ENCODE assay signal across 11 cellular contexts in the genomic region with DNA sequence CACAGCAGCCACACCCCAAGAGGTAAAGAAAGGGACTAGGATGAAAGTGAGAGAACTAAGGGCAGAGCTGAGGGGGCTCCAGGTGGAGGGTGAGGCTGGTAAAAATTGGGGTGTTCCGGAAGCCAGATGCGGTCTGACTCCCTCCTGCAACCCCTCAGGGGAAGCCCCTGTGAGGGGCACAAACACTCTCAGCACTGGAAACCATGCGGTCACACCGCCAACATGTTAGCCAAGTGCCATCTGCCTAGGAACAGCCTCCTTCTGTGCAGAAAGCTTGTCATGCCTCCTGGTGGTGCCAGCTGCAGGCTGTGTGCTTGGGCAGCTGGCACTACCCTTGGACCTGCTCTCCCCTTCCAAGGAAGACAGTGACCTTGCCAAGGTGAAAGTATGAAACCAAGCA.
"Had no signal": no experiment of that assay in that cellular context is flagged by ENCODE, and none has a peak within 500 bp of the region (broad histone marks: within the 10 kb centered on the region; RNA-seq: fewer than 3 reads in every experiment).

No MANE protein-coding gene starts in this region.

- H3K4me3 Mint-ChIP-seq: activated naive CD8-positive, alpha-beta T cell treated with anti-CD3 and anti-CD28 coated beads for 36 hours; naive thymus-derived CD4-positive, alpha-beta T cell; type B pancreatic cell had no signal

- DNase-seq: activated gamma-delta T cell treated with Interleukin-2 at 50 U/mL for 16 hours; activated naive CD8-positive, alpha-beta T cell treated with anti-CD3 and anti-CD28 coated beads for 36 hours; activated T-cell treated with anti-CD3 and anti-CD28 coated beads, Interleukin-2, amount 50 U/mL, for 1 hour; dermis blood vessel endothelial cell; naive thymus-derived CD4-positive, alpha-beta T cell; occipital lobe; psoas muscle; stimulated activated CD4-positive, alpha-beta T cell treated with anti-CD3 and anti-CD28 coated beads, Interleukin-2, amount 100 ng/mL, for 24 hours; stimulated activated naive CD4-positive, alpha-beta T cell; T-helper 2 cell had no signal

- H3K9me3 Mint-ChIP-seq: activated naive CD8-positive, alpha-beta T cell treated with anti-CD3 and anti-CD28 coated beads for 36 hours had no signal

- H3K36me3 Mint-ChIP-seq: activated naive CD8-positive, alpha-beta T cell treated with anti-CD3 and anti-CD28 coated beads for 36 hours; naive thymus-derived CD4-positive, alpha-beta T cell; type B pancreatic cell had no signal

- H3K4me1 Mint-ChIP-seq: activated naive CD8-positive, alpha-beta T cell treated with anti-CD3 and anti-CD28 coated beads for 36 hours had no signal

- H3K27ac Mint-ChIP-seq: activated naive CD8-positive, alpha-beta T cell treated with anti-CD3 and anti-CD28 coated beads for 36 hours; naive thymus-derived CD4-positive, alpha-beta T cell; type B pancreatic cell had no signal
